17 cellular contexts compared by ENCODE assay signal in genomic region chr6:42295181-42295580, GRCh38.
DNase-seq lines count a peak whose midpoint lies in the region; ATAC-seq and TF ChIP-seq lines count a peak whose summit lies in the region.
"Had no signal": no experiment of that assay in that cellular context is flagged by ENCODE, and none has a peak within 500 bp of the region (broad histone marks: within the 10 kb centered on the region; RNA-seq: fewer than 3 reads in every experiment).

No MANE protein-coding gene starts in this region.

- H3K4me1 Mint-ChIP-seq in T-helper 1 cell treated with Interleukin-12 subunit alpha and Interleukin-12 subunit beta and Interleukin-4 antibody, amounts not matched to agents 30 μg/mL and 1 μg/mL, for 36 hours (ENCODE audit: low read depth): peaks cover 43% of the 10 kb centered on the region
- peaks cover 59 to 63% of the 10 kb centered on the region in 2 donors for H3K4me1 Mint-ChIP-seq in natural killer cell
- peaks cover 11% of the 10 kb centered on the region for H3K4me1 Mint-ChIP-seq in progenitor cell of endocrine pancreas (ENCODE audit: low read depth)

- peak overlapping the region; percentile 93 for H3K14ac ChIP-seq in IMR-90 (replicated peaks; ENCODE audit: low read depth, low read length)

- H3K36me3 Mint-ChIP-seq in T-helper 1 cell treated with Interleukin-12 subunit alpha and Interleukin-12 subunit beta and Interleukin-4 antibody, amounts not matched to agents 30 μg/mL and 1 μg/mL, for 36 hours (ENCODE audit: low read depth): peaks cover 37% of the 10 kb centered on the region
- H3K36me3 Mint-ChIP-seq in natural killer cell (peaks cover 10% of the 10 kb centered on the region), progenitor cell of endocrine pancreas (ENCODE audit: insufficient read depth) (peaks cover 7% of the 10 kb centered on the region)

- H3K4me1 ChIP-seq in IMR-90 (ENCODE audit: control insufficient read depth, insufficient read depth, low read length) (peaks cover 27% of the 10 kb centered on the region), mammary epithelial cell (ENCODE audit: insufficient read depth, low read length) (peaks cover 60% of the 10 kb centered on the region)
- H3K4me1 ChIP-seq: right lobe of liver, tibial nerve had no signal

- H3K27me3 ChIP-seq in IMR-90 (ENCODE audit: control insufficient read depth, insufficient read depth, low read length) (no peaks in the 10 kb centered on the region), mammary epithelial cell (ENCODE audit: insufficient read depth, low read length) (no peaks in the 10 kb centered on the region)
- H3K27me3 ChIP-seq: left lung, right lobe of liver, tibial nerve had no signal

- H3K56ac ChIP-seq in IMR-90 (ENCODE audit: extremely low read depth, insufficient read depth, low read length): no peak overlapping the region

- WGBS in IMR-90 (ENCODE audit: extremely low coverage in 2 of 2, insufficient read length in 1 of 2), 2 experiments: no CpG with 5 or more reads among the region's 1 CpG
- WGBS in mammary epithelial cell (ENCODE audit: low coverage, missing lambda C conversion rate): 100% methylated on average over 1 of the region's 1 CpG

- peak overlapping the region; percentile 12; the same call in 1 of the 2 replicates for H4K5ac ChIP-seq in IMR-90 (ENCODE audit: low read depth, low read length)

- H2BK120ac ChIP-seq in IMR-90 (ENCODE audit: low read depth, low read length): peak overlapping the region; percentile 60

- H2AK5ac ChIP-seq in IMR-90 (ENCODE audit: low read depth, low read length): peak overlapping the region; percentile 63; the same call in 1 of the 2 replicates

- peak overlapping the region; percentile 16 for H2AK9ac ChIP-seq in IMR-90 (replicated peaks; ENCODE audit: low read depth, low read length, poor library complexity)

- ATAC-seq in IMR-90 (ENCODE audit: low read depth) (no peak), natural killer cell (peak in 1 of 3 donors; percentile 3), HG02852 (IDR thresholded peaks at IDR 0.05; ENCODE audit: unreplicated experiment) (no peak)

- H3K27ac ChIP-seq in IMR-90 (ENCODE audit: insufficient read depth, low read length) (no peak overlapping the region; the same call in 1 of the 2 replicates), mammary epithelial cell (ENCODE audit: insufficient read depth, low read depth, low read length) (peak overlapping the region; percentile 90)
- H3K27ac ChIP-seq: KMS-11, left lung, right lobe of liver had no signal

- peak overlapping the region; percentile 3; the same call in 1 of the 2 replicates for H3K18ac ChIP-seq in IMR-90 (ENCODE audit: low read depth, low read length)

- peak overlapping the region; percentile 15; the same call in 1 of the 3 replicates for H2BK15ac ChIP-seq in IMR-90 (ENCODE audit: low read depth, low read length)

- H3K9me1 ChIP-seq in IMR-90 (ENCODE audit: insufficient read depth, low read length): peaks cover 37% of the 10 kb centered on the region

- H4K91ac ChIP-seq in IMR-90 (ENCODE audit: insufficient read depth, low read depth, low read length): peak overlapping the region; percentile 35; the same call in 1 of the 2 replicates

- H3K4me2 ChIP-seq in IMR-90 (ENCODE audit: low read depth, low read length): no peak overlapping the region
- peak overlapping the region; percentile 48 for H3K4me2 ChIP-seq in mammary epithelial cell (ENCODE audit: insufficient read depth, low read depth, low read length)
- H3K4me2 ChIP-seq: KMS-11 had no signal

- no peak for TF ChIP-seq POLR2A in IMR-90 (IDR thresholded peaks at IDR 0.05; ENCODE audit: low read depth, low read length)

- H3K9me3 Mint-ChIP-seq in T-helper 1 cell treated with Interleukin-12 subunit alpha and Interleukin-12 subunit beta and Interleukin-4 antibody, amounts not matched to agents 30 μg/mL and 1 μg/mL, for 36 hours: no peaks in the 10 kb centered on the region
- H3K9me3 Mint-ChIP-seq in natural killer cell (peaks cover 0 to 2% of the 10 kb centered on the region in 2 donors), progenitor cell of endocrine pancreas (ENCODE audit: low read depth) (no peaks in the 10 kb centered on the region)
- H3K9me3 Mint-ChIP-seq: activated naive CD8-positive, alpha-beta T cell treated with anti-CD3 and anti-CD28 coated beads, Interleukin-2, amount 10 ng/mL, durations not matched to agents 7 days and 5 days had no signal

- no peak overlapping the region for H2AFZ ChIP-seq in IMR-90 (replicated peaks; ENCODE audit: low read length, poor library complexity)
- H2AFZ ChIP-seq in mammary epithelial cell (ENCODE audit: low read depth, low read length): no peak overlapping the region

- no peak overlapping the region; a peak in 1 of 4 replicates for H4K8ac ChIP-seq in IMR-90 (ENCODE audit: low read depth in 2 of 2, low read length in 2 of 2)

- DNase-seq in T-helper 1 cell (no peak), IMR-90 (no peak), mammary epithelial cell (no peak), natural killer cell (no peak), COLO668 (lab: John Stamatoyannopoulos, UW; ENCODE audit: unreplicated experiment) (no peak), progenitor cell of endocrine pancreas (ENCODE audit: low spot score, unreplicated experiment) (no peak)
- DNase-seq: activated CD4-positive, alpha-beta T cell treated with anti-CD3 and anti-CD28 coated beads, Interleukin-2, amount 50 U/mL, for 4 hours; activated naive CD8-positive, alpha-beta T cell treated with anti-CD3 and anti-CD28 coated beads, Interleukin-2, amount 10 ng/mL, durations not matched to agents 7 days and 5 days; left lung; NCI-H2171; NCI-H526 treated with DMSO at 0.1 percent for 48 hours; right lobe of liver; stimulated activated naive CD8-positive, alpha-beta T cell treated with anti-CD3 and anti-CD28 coated beads, Interleukin-15, Interleukin-2, amounts not matched to agents 100 U/mL and 50 U/mL, for 24 hours had no signal

- peak overlapping the region; percentile 64 for H2BK20ac ChIP-seq in IMR-90 (ENCODE audit: low read depth, low read length)

- H3K79me1 ChIP-seq in IMR-90 (ENCODE audit: low read depth in 1 of 2, low read length in 2 of 2): peaks cover 56 to 82% of the 10 kb centered on the region in 2 experiments

- no peak overlapping the region for H3K9ac ChIP-seq in IMR-90 (ENCODE audit: low read depth, low read length)
- H3K9ac ChIP-seq in mammary epithelial cell (ENCODE audit: insufficient read depth, low read length): peak overlapping the region; percentile 24
- H3K9ac ChIP-seq: KMS-11 had no signal

- CTCF ChIA-PET in IMR-90 (lab: Yijun Ruan, JAX): no interaction called here
- CTCF ChIA-PET in mammary epithelial cell (lab: Charles Lee; ENCODE audit: low non-redundant PET): interaction anchor here (0.7 kb wide), 1 partner anchor 253 kb away, joined by 3 read pairs; no protein-coding TSS in a partner anchor

- TF ChIP-seq CTCF in IMR-90 (conservative IDR thresholded peaks at IDR 0.05; ENCODE audit: low read depth, low read length) (no peak), mammary epithelial cell (conservative IDR thresholded peaks at IDR 0.05 in 1 of 2, IDR thresholded peaks at IDR 0.05 in 1 of 2; ENCODE audit: extremely low read depth in 1 of 2, insufficient read depth in 1 of 2, low read depth in 1 of 2, low read length in 2 of 2) (no peak), natural killer cell (IDR thresholded peaks at IDR 0.05) (no peak), progenitor cell of endocrine pancreas (IDR thresholded peaks at IDR 0.05; ENCODE audit: unreplicated experiment) (no peak)

- peak overlapping the region; percentile 4 for H2BK5ac ChIP-seq in IMR-90 (ENCODE audit: low read depth, low read length, poor library complexity, severe bottlenecking)

- POLR2A ChIA-PET in IMR-90 (lab: Charles Lee; ENCODE audit: unreplicated experiment): no interaction called here

- dilution Hi-C loops in IMR-90 (cut with HindIII; ENCODE audit: low sequenced_read_pairs, unreplicated experiment) (no loop called here), mammary epithelial cell (cut with HindIII; ENCODE audit: low sequenced_read_pairs) (no loop called here)

- H3K4me3 Mint-ChIP-seq in T-helper 1 cell treated with Interleukin-12 subunit alpha and Interleukin-12 subunit beta and Interleukin-4 antibody, amounts not matched to agents 30 μg/mL and 1 μg/mL, for 36 hours: no peak overlapping the region
- peak overlapping the region; percentile 73 for H3K4me3 Mint-ChIP-seq in natural killer cell
- no peak overlapping the region for H3K4me3 Mint-ChIP-seq in progenitor cell of endocrine pancreas (ENCODE audit: low read depth)
- H3K4me3 Mint-ChIP-seq: activated naive CD8-positive, alpha-beta T cell treated with anti-CD3 and anti-CD28 coated beads, Interleukin-2, amount 10 ng/mL, durations not matched to agents 7 days and 5 days had no signal

- no peaks in the 10 kb centered on the region for H3K27me3 Mint-ChIP-seq in T-helper 1 cell treated with Interleukin-12 subunit alpha and Interleukin-12 subunit beta and Interleukin-4 antibody, amounts not matched to agents 30 μg/mL and 1 μg/mL, for 36 hours (ENCODE audit: low read depth)
- no peaks in the 10 kb centered on the region for H3K27me3 Mint-ChIP-seq in natural killer cell (ENCODE audit: low read depth in 2 of 2)
- no peaks in the 10 kb centered on the region for H3K27me3 Mint-ChIP-seq in progenitor cell of endocrine pancreas
- H3K27me3 Mint-ChIP-seq: activated naive CD8-positive, alpha-beta T cell treated with anti-CD3 and anti-CD28 coated beads, Interleukin-2, amount 10 ng/mL, durations not matched to agents 7 days and 5 days had no signal

- H4K20me1 ChIP-seq in IMR-90 (ENCODE audit: insufficient read depth, low read length) (peaks cover 10% of the 10 kb centered on the region; the same call in 1 of the 2 replicates), mammary epithelial cell (ENCODE audit: insufficient read depth, low read length) (no peaks in the 10 kb centered on the region)

- peak overlapping the region; percentile 51; the same call in 1 of the 2 replicates for H3K23ac ChIP-seq in IMR-90 (ENCODE audit: low read depth, low read length)

- H3K4me3 ChIP-seq in IMR-90 (ENCODE audit: insufficient read depth, low read depth, low read length): no peak overlapping the region
- H3K4me3 ChIP-seq in mammary epithelial cell (replicated peaks in 1 of 3; ENCODE audit: insufficient read depth in 1 of 3, low read depth in 2 of 3, low read length in 3 of 3): no peak overlapping the region
- H3K4me3 ChIP-seq: left lung, right lobe of liver, tibial nerve had no signal

- no peaks in the 10 kb centered on the region for H3K9me3 ChIP-seq in IMR-90 (ENCODE audit: control insufficient read depth, insufficient read depth, low read length)
- no peaks in the 10 kb centered on the region for H3K9me3 ChIP-seq in mammary epithelial cell (replicated peaks; ENCODE audit: insufficient read depth, low read length)
- H3K9me3 ChIP-seq: left lung, right lobe of liver, tibial nerve had no signal

- BruUV-seq in IMR-90 (replicated peaks; lab: Mats Ljungman, UMichigan) (no TSS peak), mammary epithelial cell (replicated peaks; lab: Mats Ljungman, UMichigan) (no TSS peak)

- intact Hi-C loops in IMR-90 (cut with micrococcal nuclease) (no loop called here), mammary epithelial cell (cut with micrococcal nuclease) (loop anchor here (2.0 kb wide), 1 partner anchor 22 kb away; no protein-coding TSS in a partner anchor), natural killer cell (cut with micrococcal nuclease) (loop anchor here (2.0 kb wide), 1 partner anchor 16 kb away; no protein-coding TSS in a partner anchor)

- H3K36me3 ChIP-seq in IMR-90 (ENCODE audit: control insufficient read depth, insufficient read depth, low read length) (peaks cover 7% of the 10 kb centered on the region), mammary epithelial cell (ENCODE audit: insufficient read depth, low read length) (no peaks in the 10 kb centered on the region)
- H3K36me3 ChIP-seq: left lung, right lobe of liver had no signal

- peak overlapping the region; percentile 26 for H3K27ac Mint-ChIP-seq in T-helper 1 cell treated with Interleukin-12 subunit alpha and Interleukin-12 subunit beta and Interleukin-4 antibody, amounts not matched to agents 30 μg/mL and 1 μg/mL, for 36 hours
- peak overlapping the region; percentile 84 to 88 for H3K27ac Mint-ChIP-seq in natural killer cell
- no peak overlapping the region for H3K27ac Mint-ChIP-seq in progenitor cell of endocrine pancreas
- H3K27ac Mint-ChIP-seq: activated naive CD8-positive, alpha-beta T cell treated with anti-CD3 and anti-CD28 coated beads, Interleukin-2, amount 10 ng/mL, durations not matched to agents 7 days and 5 days had no signal

- TF ChIP-seq RAD21 in IMR-90 (IDR thresholded peaks at IDR 0.05; ENCODE audit: low read length): no peak

- in situ Hi-C loops in IMR-90 (cut with MboI; ENCODE audit: low sequenced_read_pairs) (no loop called here), mammary epithelial cell (cut with MboI; ENCODE audit: low sequenced_read_pairs in 2 of 2) (no loop called here)

- no peaks in the 10 kb centered on the region for H3K79me2 ChIP-seq in mammary epithelial cell (ENCODE audit: insufficient read depth, low read length)

- peak overlapping the region; percentile 71 for H3K4ac ChIP-seq in IMR-90 (ENCODE audit: low read depth, low read length)
